Comparison of ENCODE assay signal across 20 cellular contexts in the genomic region with DNA sequence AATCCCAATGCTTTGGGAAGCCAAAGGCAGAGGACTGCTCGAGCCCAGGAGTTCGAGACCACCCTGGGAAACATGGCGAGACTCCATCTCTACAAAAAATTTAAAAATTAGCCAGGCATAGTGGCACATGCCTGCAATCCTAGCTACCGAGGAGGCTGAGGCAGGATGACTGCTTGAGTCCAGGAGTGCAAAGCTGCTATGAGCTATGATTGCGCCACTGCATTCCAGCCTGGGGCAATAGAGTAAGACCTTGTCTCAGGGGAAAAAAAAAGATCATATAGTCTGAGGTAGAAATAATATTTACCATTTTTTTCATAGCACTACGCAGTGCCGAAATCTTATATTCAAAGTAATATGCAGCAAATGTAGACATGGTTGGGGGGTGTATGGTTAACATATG. TPM values are rescaled to one million over a fixed set of nuclear protein-coding genes. Genes with fewer than 3 reads are reported as not detected.
DNase-seq lines count a peak whose midpoint lies in the region; ATAC-seq, FAIRE-seq and TF ChIP-seq lines count a peak whose summit lies in the region.
"Had no signal": no experiment of that assay in that cellular context is flagged by ENCODE, and none has a peak within 500 bp of the region (broad histone marks: within the 10 kb centered on the region; RNA-seq: fewer than 3 reads in every experiment).

No MANE protein-coding gene starts in this region.

- TF ChIP-seq CTCF in HFFc6 (IDR thresholded peaks at IDR 0.05), result no peak
- no peak for TF ChIP-seq CTCF in WTC11 (IDR thresholded peaks at IDR 0.05)
- TF ChIP-seq CTCF in fibroblast of the aortic adventitia (IDR thresholded peaks at IDR 0.05; ENCODE audit: insufficient read depth, low read length), result no peak
- no peak for TF ChIP-seq CTCF in esophagus squamous epithelium (IDR thresholded peaks at IDR 0.05)

- H3K4me3 Mint-ChIP-seq in HFFc6, result no peak overlapping the region
- no peak overlapping the region for H3K4me3 Mint-ChIP-seq in WTC11
- H3K4me3 Mint-ChIP-seq: activated CD8-positive, alpha-beta memory T cell treated with anti-CD3 and anti-CD28 coated beads, Interleukin-2, amount 10 ng/mL, durations not matched to agents 7 days and 5 days; immature natural killer cell had no signal

- H3K4me3 ChIP-seq in fibroblast of the aortic adventitia (ENCODE audit: low read depth, low read length) (no peak overlapping the region), esophagus squamous epithelium (no peak overlapping the region)
- H3K4me3 ChIP-seq: gastroesophageal sphincter, ovary had no signal

- peaks cover 0 to 49% (median 11%) of the 10 kb centered on the region in 3 donors for H3K4me1 ChIP-seq in esophagus squamous epithelium

- no peak overlapping the region for H3K27ac ChIP-seq in esophagus squamous epithelium
- H3K27ac ChIP-seq: C4-2B, gastroesophageal sphincter, ovary, WERI-Rb-1 had no signal

- H3K36me3 Mint-ChIP-seq in HFFc6 (ENCODE audit: low read depth) (peaks cover 28% of the 10 kb centered on the region), WTC11 (peaks cover 11% of the 10 kb centered on the region)

- ATAC-seq in WTC11 (no peak), GM19324 (IDR thresholded peaks at IDR 0.05; ENCODE audit: low FRiP score, unreplicated experiment) (no peak)
- ATAC-seq: activated CD8-positive, alpha-beta memory T cell treated with anti-CD3 and anti-CD28 coated beads, Interleukin-2, amount 10 ng/mL, durations not matched to agents 7 days and 5 days; gastroesophageal sphincter; HCT116 had no signal

- intact Hi-C loops in esophagus squamous epithelium (cut with DNase I), result no loop called here

- H3K27ac Mint-ChIP-seq in HFFc6, result no peak overlapping the region
- no peak overlapping the region for H3K27ac Mint-ChIP-seq in WTC11
- H3K27ac Mint-ChIP-seq: activated CD8-positive, alpha-beta memory T cell treated with anti-CD3 and anti-CD28 coated beads, Interleukin-2, amount 10 ng/mL, durations not matched to agents 7 days and 5 days; immature natural killer cell had no signal

- no peaks in the 10 kb centered on the region for H3K9me3 Mint-ChIP-seq in HFFc6
- H3K9me3 Mint-ChIP-seq in WTC11, result peaks cover 8% of the 10 kb centered on the region
- H3K9me3 Mint-ChIP-seq: immature natural killer cell had no signal

- no peaks in the 10 kb centered on the region for H3K9me3 ChIP-seq in esophagus squamous epithelium
- H3K9me3 ChIP-seq: gastroesophageal sphincter, ovary had no signal

- peak; percentile 55 for DNase-seq in HFFc6
- DNase-seq in WTC11 (ENCODE audit: low spot score), result no peak
- DNase-seq in fibroblast of the aortic adventitia (ENCODE audit: low read depth), result peak; percentile 59
- DNase-seq in renal cortical epithelial cell (ENCODE audit: low read depth), result peak; percentile 78
- no peak for DNase-seq in middle frontal gyrus (ENCODE audit: extremely low spot score, low spot score)
- no peak for DNase-seq in esophagus squamous epithelium (lab: John Stamatoyannopoulos, UW)
- DNase-seq in GM12892 (ENCODE audit: insufficient read length), result no peak
- DNase-seq: activated CD8-positive, alpha-beta memory T cell treated with anti-CD3 and anti-CD28 coated beads, Interleukin-2, amount 10 ng/mL, durations not matched to agents 7 days and 5 days; DND-41; immature natural killer cell; NCI-H146; NCI-H510A treated with DMSO at 0.1 percent for 48 hours; OCI-M1; ovary; stimulated activated naive CD4-positive, alpha-beta T cell; WERI-Rb-1 had no signal

- H3K27me3 Mint-ChIP-seq in HFFc6 (ENCODE audit: insufficient read depth) (no peaks in the 10 kb centered on the region), WTC11 (ENCODE audit: low read depth) (no peaks in the 10 kb centered on the region)
- H3K27me3 Mint-ChIP-seq: activated CD8-positive, alpha-beta memory T cell treated with anti-CD3 and anti-CD28 coated beads, Interleukin-2, amount 10 ng/mL, durations not matched to agents 7 days and 5 days had no signal

- no peaks in the 10 kb centered on the region for H3K36me3 ChIP-seq in esophagus squamous epithelium
- H3K36me3 ChIP-seq: ovary had no signal

- H3K4me1 Mint-ChIP-seq in HFFc6 (ENCODE audit: low read depth) (peaks cover 43% of the 10 kb centered on the region), WTC11 (peaks cover 10% of the 10 kb centered on the region)

- TF ChIP-seq POLR2A in esophagus squamous epithelium (IDR thresholded peaks at IDR 0.05), result no peak
- TF ChIP-seq POLR2A in GM12892 (IDR thresholded peaks at IDR 0.05; ENCODE audit: low read depth, low read length), result no peak

- no peaks in the 10 kb centered on the region for H3K27me3 ChIP-seq in esophagus squamous epithelium
- H3K27me3 ChIP-seq: gastroesophageal sphincter, ovary had no signal

- POLR2A ChIA-PET in WTC11 (lab: Charles Lee), result no interaction called here

- CTCF ChIA-PET in WTC11 (lab: Charles Lee), result no interaction called here

- no peak for FAIRE-seq in GM12892 (lab: Jason Lieb, UNC)

- WGBS in esophagus squamous epithelium, 2 donors, result 82 to 91% methylated on average over 7 of the region's 7 CpGs

TF ChIP-seq in WTC11, 78 proteins besides CTCF, POLR2A, EP300 and RAD21:
- TF ChIP-seq, protein P1, sequence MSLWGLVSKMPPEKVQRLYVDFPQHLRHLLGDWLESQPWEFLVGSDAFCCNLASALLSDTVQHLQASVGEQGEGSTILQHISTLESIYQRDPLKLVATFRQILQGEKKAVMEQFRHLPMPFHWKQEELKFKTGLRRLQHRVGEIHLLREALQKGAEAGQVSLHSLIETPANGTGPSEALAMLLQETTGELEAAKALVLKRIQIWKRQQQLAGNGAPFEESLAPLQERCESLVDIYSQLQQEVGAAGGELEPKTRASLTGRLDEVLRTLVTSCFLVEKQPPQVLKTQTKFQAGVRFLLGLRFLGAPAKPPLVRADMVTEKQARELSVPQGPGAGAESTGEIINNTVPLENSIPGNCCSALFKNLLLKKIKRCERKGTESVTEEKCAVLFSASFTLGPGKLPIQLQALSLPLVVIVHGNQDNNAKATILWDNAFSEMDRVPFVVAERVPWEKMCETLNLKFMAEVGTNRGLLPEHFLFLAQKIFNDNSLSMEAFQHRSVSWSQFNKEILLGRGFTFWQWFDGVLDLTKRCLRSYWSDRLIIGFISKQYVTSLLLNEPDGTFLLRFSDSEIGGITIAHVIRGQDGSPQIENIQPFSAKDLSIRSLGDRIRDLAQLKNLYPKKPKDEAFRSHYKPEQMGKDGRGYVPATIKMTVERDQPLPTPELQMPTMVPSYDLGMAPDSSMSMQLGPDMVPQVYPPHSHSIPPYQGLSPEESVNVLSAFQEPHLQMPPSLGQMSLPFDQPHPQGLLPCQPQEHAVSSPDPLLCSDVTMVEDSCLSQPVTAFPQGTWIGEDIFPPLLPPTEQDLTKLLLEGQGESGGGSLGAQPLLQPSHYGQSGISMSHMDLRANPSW (CRISPR knock-in tag; conservative IDR thresholded peaks at IDR 0.05; ENCODE audit: low read depth), result no peak
- TF ChIP-seq GABPB1 (CRISPR knock-in tag; IDR thresholded peaks at IDR 0.05), result 0 out of 2 replicates have a peak, but pooled peaks have one; percentile 50
- no peak for TF ChIP-seq ESRRA (CRISPR knock-in tag; IDR thresholded peaks at IDR 0.05; ENCODE audit: borderline replicate concordance)
- no peak for TF ChIP-seq SP1 (CRISPR knock-in tag; conservative IDR thresholded peaks at IDR 0.05)
- TF ChIP-seq, protein P2, sequence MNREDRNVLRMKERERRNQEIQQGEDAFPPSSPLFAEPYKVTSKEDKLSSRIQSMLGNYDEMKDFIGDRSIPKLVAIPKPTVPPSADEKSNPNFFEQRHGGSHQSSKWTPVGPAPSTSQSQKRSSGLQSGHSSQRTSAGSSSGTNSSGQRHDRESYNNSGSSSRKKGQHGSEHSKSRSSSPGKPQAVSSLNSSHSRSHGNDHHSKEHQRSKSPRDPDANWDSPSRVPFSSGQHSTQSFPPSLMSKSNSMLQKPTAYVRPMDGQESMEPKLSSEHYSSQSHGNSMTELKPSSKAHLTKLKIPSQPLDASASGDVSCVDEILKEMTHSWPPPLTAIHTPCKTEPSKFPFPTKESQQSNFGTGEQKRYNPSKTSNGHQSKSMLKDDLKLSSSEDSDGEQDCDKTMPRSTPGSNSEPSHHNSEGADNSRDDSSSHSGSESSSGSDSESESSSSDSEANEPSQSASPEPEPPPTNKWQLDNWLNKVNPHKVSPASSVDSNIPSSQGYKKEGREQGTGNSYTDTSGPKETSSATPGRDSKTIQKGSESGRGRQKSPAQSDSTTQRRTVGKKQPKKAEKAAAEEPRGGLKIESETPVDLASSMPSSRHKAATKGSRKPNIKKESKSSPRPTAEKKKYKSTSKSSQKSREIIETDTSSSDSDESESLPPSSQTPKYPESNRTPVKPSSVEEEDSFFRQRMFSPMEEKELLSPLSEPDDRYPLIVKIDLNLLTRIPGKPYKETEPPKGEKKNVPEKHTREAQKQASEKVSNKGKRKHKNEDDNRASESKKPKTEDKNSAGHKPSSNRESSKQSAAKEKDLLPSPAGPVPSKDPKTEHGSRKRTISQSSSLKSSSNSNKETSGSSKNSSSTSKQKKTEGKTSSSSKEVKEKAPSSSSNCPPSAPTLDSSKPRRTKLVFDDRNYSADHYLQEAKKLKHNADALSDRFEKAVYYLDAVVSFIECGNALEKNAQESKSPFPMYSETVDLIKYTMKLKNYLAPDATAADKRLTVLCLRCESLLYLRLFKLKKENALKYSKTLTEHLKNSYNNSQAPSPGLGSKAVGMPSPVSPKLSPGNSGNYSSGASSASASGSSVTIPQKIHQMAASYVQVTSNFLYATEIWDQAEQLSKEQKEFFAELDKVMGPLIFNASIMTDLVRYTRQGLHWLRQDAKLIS (CRISPR knock-in tag; IDR thresholded peaks at IDR 0.05; ENCODE audit: borderline replicate concordance), result no peak
- TF ChIP-seq ZBTB21 (CRISPR knock-in tag; IDR thresholded peaks at IDR 0.05; ENCODE audit: borderline replicate concordance), result no peak

RNA-seq across cellular contexts. Expression of a gene that starts 47.8 kb away (rescaled TPM):
- 10 to 100 TPM; 36.4 to 48.7 (median 42.2) TPM for total RNA-seq in HFFc6 (2021; fragmentation: NEBNext Ultra II Directional; extraction: Animal tissue kit (Norgen Biotek cat#: 25700))
- 39.7 to 49.8 TPM (median 48.4 TPM) in 3 replicates for total RNA-seq in WTC11 (2021)
- total RNA-seq in fibroblast of the aortic adventitia (ENCODE audit: low replicate concordance), result 25.8 and 90.4 TPM in 2 replicates
- total RNA-seq in renal cortical epithelial cell, result 29.3 and 77.7 TPM in 2 replicates
- 10 to 100 TPM; 24.5 to 56.3 (median 40.9) TPM for total RNA-seq in esophagus squamous epithelium
- polyA plus RNA-seq in GM12892 (2012; ENCODE audit: missing spikeins), result 15.1 TPM

Comparison
In these comparisons a context has a peak if more than half of its experiments do, and no peak if none do; other contexts are left out.
1. DNase-seq: peak in HFFc6 (single experiment), fibroblast of the aortic adventitia (single experiment) and renal cortical epithelial cell (single experiment); none in WTC11 (single experiment), middle frontal gyrus (single experiment), esophagus squamous epithelium (single experiment) and GM12892 (single experiment).